Comparison of ENCODE assay signal across 8 cellular contexts in the genomic region with DNA sequence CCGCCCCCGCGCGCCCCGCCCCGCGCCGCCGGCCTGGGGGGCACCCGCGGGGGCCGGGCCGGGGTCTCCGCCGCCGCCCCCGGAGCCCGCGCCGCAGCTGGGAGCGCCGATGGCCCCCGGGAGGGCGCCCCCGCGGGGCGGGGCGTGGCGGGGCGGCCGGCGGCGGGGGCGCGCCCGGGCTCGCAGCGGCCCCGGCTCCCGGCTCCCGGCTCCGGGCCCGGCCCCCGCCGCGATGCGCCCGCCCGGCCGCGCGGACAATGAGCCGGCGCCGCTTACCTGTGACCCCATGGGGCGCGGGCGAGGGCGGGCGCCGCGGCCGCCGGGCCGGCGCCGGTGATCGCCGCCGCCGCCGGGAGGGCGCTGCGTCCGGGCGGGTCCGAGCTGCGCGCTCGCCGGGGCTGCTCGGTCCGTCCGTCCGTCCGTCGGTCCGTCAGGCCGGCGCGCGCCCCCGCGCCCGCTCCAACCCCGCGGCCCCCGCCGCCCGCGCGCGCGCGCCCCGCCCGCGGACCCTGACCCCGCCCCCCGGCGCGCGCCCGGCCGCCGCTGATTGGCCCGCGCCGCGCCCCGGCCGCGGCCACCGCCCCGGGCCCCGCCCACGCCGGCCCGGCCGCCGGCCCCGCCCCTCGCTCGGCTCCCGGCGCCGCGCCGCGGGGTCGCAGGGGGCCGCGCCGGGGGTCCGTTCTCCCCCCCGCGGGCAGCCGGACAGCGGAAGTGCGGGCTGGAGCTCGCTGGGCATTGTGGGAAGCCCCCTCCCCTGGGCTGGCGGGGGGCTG. TPM values are rescaled to one million over a fixed set of nuclear protein-coding genes. Genes with fewer than 3 reads are reported as not detected.
DNase-seq lines count a peak whose midpoint lies in the region; ATAC-seq and TF ChIP-seq lines count a peak whose summit lies in the region.

A gene with protein sequence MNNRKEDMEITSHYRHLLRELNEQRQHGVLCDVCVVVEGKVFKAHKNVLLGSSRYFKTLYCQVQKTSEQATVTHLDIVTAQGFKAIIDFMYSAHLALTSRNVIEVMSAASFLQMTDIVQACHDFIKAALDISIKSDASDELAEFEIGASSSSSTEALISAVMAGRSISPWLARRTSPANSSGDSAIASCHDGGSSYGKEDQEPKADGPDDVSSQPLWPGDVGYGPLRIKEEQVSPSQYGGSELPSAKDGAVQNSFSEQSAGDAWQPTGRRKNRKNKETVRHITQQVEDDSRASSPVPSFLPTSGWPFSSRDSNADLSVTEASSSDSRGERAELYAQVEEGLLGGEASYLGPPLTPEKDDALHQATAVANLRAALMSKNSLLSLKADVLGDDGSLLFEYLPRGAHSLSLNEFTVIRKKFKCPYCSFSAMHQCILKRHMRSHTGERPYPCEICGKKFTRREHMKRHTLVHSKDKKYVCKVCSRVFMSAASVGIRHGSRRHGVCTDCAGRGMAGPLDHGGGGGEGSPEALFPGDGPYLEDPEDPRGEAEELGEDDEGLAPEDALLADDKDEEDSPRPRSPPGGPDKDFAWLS (minus strand): TSS at position 444 of the 773 bp plus-strand sequence. CDS start 40,507 bp downstream, outside the sequence.

- ATAC-seq in activated T-helper 17 cell treated with anti-CD3 and anti-CD28 coated beads, Interleukin-2, amount 50 U/mL, for 72 hours (replicated peaks) = peak; percentile 60
- ATAC-seq in GM19395 (IDR thresholded peaks at IDR 0.05; ENCODE audit: unreplicated experiment) (no peak), GM19467 (IDR thresholded peaks at IDR 0.05; ENCODE audit: unreplicated experiment) (no peak)

- POLR2A ChIA-PET in AG04449 (lab: Yijun Ruan, JAX) = no interaction called here

- H3K9me3 ChIP-seq in HUES64 (ENCODE audit: insufficient read depth, low read depth, low read length) = no peaks in the 10 kb centered on the region
- no peaks in the 10 kb centered on the region for H3K9me3 ChIP-seq in cardiac muscle cell (ENCODE audit: low read depth)

- under 1% methylated on average over 152 of the region's 152 CpGs for WGBS in HUES64

- H3K27me3 ChIP-seq in HUES64 (ENCODE audit: insufficient read depth, low read length) (peaks cover 48% of the 10 kb centered on the region), cardiac muscle cell (no peaks in the 10 kb centered on the region)

- H3K36me3 Mint-ChIP-seq in activated T-helper 17 cell treated with anti-CD3 and anti-CD28 coated beads, Interleukin-2, amount 50 U/mL, for 72 hours (ENCODE audit: low read depth) = peaks cover 11% of the 10 kb centered on the region
- no peaks in the 10 kb centered on the region for H3K36me3 Mint-ChIP-seq in osteocyte (ENCODE audit: unreplicated experiment)

- no peak within 1 kb of the TSS for H3K9ac ChIP-seq in HUES64 (ENCODE audit: low read depth, low read length)

- peaks cover 20% of the 10 kb centered on the region for H3K27me3 Mint-ChIP-seq in activated T-helper 17 cell treated with anti-CD3 and anti-CD28 coated beads, Interleukin-2, amount 50 U/mL, for 72 hours
- no peaks in the 10 kb centered on the region for H3K27me3 Mint-ChIP-seq in osteocyte (ENCODE audit: unreplicated experiment)

- no peak within 1 kb of the TSS for H3K27ac ChIP-seq in HUES64 (ENCODE audit: low read depth, low read length)
- peak within 1 kb of the TSS; percentile 69 for H3K27ac ChIP-seq in cardiac muscle cell

- peak within 1 kb of the TSS; percentile 87 for H3K4me3 Mint-ChIP-seq in activated T-helper 17 cell treated with anti-CD3 and anti-CD28 coated beads, Interleukin-2, amount 50 U/mL, for 72 hours
- peak within 1 kb of the TSS; percentile 82 for H3K4me3 Mint-ChIP-seq in osteocyte (ENCODE audit: unreplicated experiment)

- H3K4me1 ChIP-seq in HUES64 (ENCODE audit: insufficient read depth, low read length) = peaks cover 17% of the 10 kb centered on the region; the same call in 1 of the 2 replicates
- H3K4me1 ChIP-seq in cardiac muscle cell (ENCODE audit: low read depth) = peaks cover 36% of the 10 kb centered on the region

- peak within 1 kb of the TSS; percentile 69 for H3K27ac Mint-ChIP-seq in activated T-helper 17 cell treated with anti-CD3 and anti-CD28 coated beads, Interleukin-2, amount 50 U/mL, for 72 hours
- peak within 1 kb of the TSS; percentile 77 for H3K27ac Mint-ChIP-seq in osteocyte (ENCODE audit: unreplicated experiment)

- H3K4me1 Mint-ChIP-seq in activated T-helper 17 cell treated with anti-CD3 and anti-CD28 coated beads, Interleukin-2, amount 50 U/mL, for 72 hours = peaks cover 10% of the 10 kb centered on the region
- H3K4me1 Mint-ChIP-seq in osteocyte (ENCODE audit: unreplicated experiment) = peaks cover 57% of the 10 kb centered on the region

- CTCF ChIA-PET in AG04449 (lab: Yijun Ruan, JAX) = interaction anchor here (0.6 kb wide), 1 partner anchor 230 kb away, joined by 3 read pairs; no protein-coding TSS in a partner anchor

- no peaks in the 10 kb centered on the region for H3K9me3 Mint-ChIP-seq in activated T-helper 17 cell treated with anti-CD3 and anti-CD28 coated beads, Interleukin-2, amount 50 U/mL, for 72 hours
- H3K9me3 Mint-ChIP-seq in osteocyte (ENCODE audit: unreplicated experiment) = no peaks in the 10 kb centered on the region

- no peak for TF ChIP-seq CTCF in AG04449 (IDR thresholded peaks at IDR 0.05; ENCODE audit: insufficient read depth, low read length, missing control alignments)
- TF ChIP-seq CTCF in GM10266 (IDR thresholded peaks at IDR 0.05; ENCODE audit: control insufficient read depth, insufficient read depth, low read depth, missing control alignments) = peak; percentile 1
- no peak for TF ChIP-seq CTCF in cardiac muscle cell (IDR thresholded peaks at IDR 0.05; ENCODE audit: low read depth, low read length)
- TF ChIP-seq CTCF in osteocyte (IDR thresholded peaks at IDR 0.05) = no peak

- H3K36me3 ChIP-seq in HUES64 (ENCODE audit: insufficient read depth, low read length) = no peaks in the 10 kb centered on the region
- no peaks in the 10 kb centered on the region for H3K36me3 ChIP-seq in cardiac muscle cell

- DNase-seq in AG04449 (ENCODE audit: low read depth, low spot score) = no peak
- peak; percentile 99 for DNase-seq in GM10266 (ENCODE audit: extremely low spot score)
- peak; percentile 60 to 87 for DNase-seq in cardiac muscle cell (ENCODE audit: low read depth in 1 of 2, low spot score in 1 of 2)
- DNase-seq in osteocyte (ENCODE audit: extremely low spot score, unreplicated experiment) = no peak

- peak within 1 kb of the TSS; percentile 48 for H3K4me3 ChIP-seq in AG04449 (ENCODE audit: low read depth, low read length)
- H3K4me3 ChIP-seq in HUES64 (ENCODE audit: low read length) = peak within 1 kb of the TSS; percentile 59
- peak within 1 kb of the TSS; percentile 99 for H3K4me3 ChIP-seq in cardiac muscle cell

RNA-seq across cellular contexts. Expression of the gene that starts here (rescaled TPM):
- 5.9 TPM for polyA plus RNA-seq in HUES64 (2013, experiment 1 of 2)
- polyA plus RNA-seq in HUES64 (2013, experiment 2 of 2) = 8.4 TPM
- 1 to 10 TPM in 1 of 2 donors, under 1 TPM in 1; 0.54 to 6.2 TPM for total RNA-seq in activated T-helper 17 cell treated with anti-CD3 and anti-CD28 coated beads, Interleukin-2, amount 50 U/mL, for 72 hours
- total RNA-seq in cardiac muscle cell = 43.1 and 53.4 TPM in 2 replicates
- polyA plus RNA-seq in cardiac muscle cell = 24.1 and 24.5 TPM in 2 replicates
- 20.5 and 20.9 TPM in 2 replicates for total RNA-seq in osteocyte

Comparison
In these comparisons a context has a peak if more than half of its experiments do, and no peak if none do; other contexts are left out.
1. DNase-seq: peak in GM10266 (single experiment) and cardiac muscle cell (2 of 2); none in AG04449 (single experiment) and osteocyte (single experiment).
2. H3K4me3 ChIP-seq: peak in every context shown above with its lines; median percentile 99 in cardiac muscle cell; 59 in HUES64; 48 in AG04449.